In genomic region chr5:104385901-104386300, GRCh38 we compare ENCODE assay signal across 15 cellular contexts.
A peak's percentile ranks its signal among the peaks of the same experiment; 100 is the strongest.
DNase-seq lines count a peak whose midpoint lies in the region; ATAC-seq, FAIRE-seq and TF ChIP-seq lines count a peak whose summit lies in the region.
"Had no signal": no experiment of that assay in that cellular context is flagged by ENCODE, and none has a peak within 500 bp of the region (broad histone marks: within the 10 kb centered on the region; RNA-seq: fewer than 3 reads in every experiment).

No MANE protein-coding gene starts in this region.

- no peak for TF ChIP-seq CTCF in astrocyte (IDR thresholded peaks at IDR 0.05; ENCODE audit: insufficient read depth, low read depth, low read length)
- no peak for TF ChIP-seq CTCF in neural progenitor cell (IDR thresholded peaks at IDR 0.05)
- no peak for TF ChIP-seq CTCF in right lobe of liver (IDR thresholded peaks at IDR 0.05)

- H3K4me3 ChIP-seq in astrocyte (ENCODE audit: insufficient read depth, low read depth, low read length) (no peak overlapping the region), neural progenitor cell (no peak overlapping the region), right lobe of liver (no peak overlapping the region)
- H3K4me3 ChIP-seq: A549, GM23248 had no signal

- H3K36me3 ChIP-seq in astrocyte (ENCODE audit: insufficient read depth, low read length), result no peaks in the 10 kb centered on the region
- no peaks in the 10 kb centered on the region for H3K36me3 ChIP-seq in neural progenitor cell
- no peaks in the 10 kb centered on the region for H3K36me3 ChIP-seq in right lobe of liver

- H3F3A ChIP-seq in neural progenitor cell (ENCODE audit: low read depth), result no peaks in the 10 kb centered on the region

- H3K27me3 ChIP-seq in astrocyte (ENCODE audit: insufficient read depth, low read length), result no peaks in the 10 kb centered on the region
- no peaks in the 10 kb centered on the region for H3K27me3 ChIP-seq in neural progenitor cell
- H3K27me3 ChIP-seq in right lobe of liver, result no peaks in the 10 kb centered on the region

- H3K4me1 ChIP-seq in astrocyte (ENCODE audit: insufficient read depth, low read length) (no peaks in the 10 kb centered on the region), neural progenitor cell (no peaks in the 10 kb centered on the region), right lobe of liver (no peaks in the 10 kb centered on the region)
- H3K4me1 ChIP-seq: A549 had no signal

- no peaks in the 10 kb centered on the region for H3K79me2 ChIP-seq in astrocyte (ENCODE audit: insufficient read depth, low read length)
- H3K79me2 ChIP-seq in neural progenitor cell (ENCODE audit: low read depth), result no peaks in the 10 kb centered on the region

- H3K4me3 Mint-ChIP-seq in astrocyte (ENCODE audit: unreplicated experiment) (no peak overlapping the region), neural progenitor cell (no peak overlapping the region)

- no peaks in the 10 kb centered on the region for H3K9me3 ChIP-seq in astrocyte (ENCODE audit: insufficient read depth, low read depth, low read length)
- H3K9me3 ChIP-seq in neural progenitor cell (ENCODE audit: low read depth), result no peaks in the 10 kb centered on the region
- H3K9me3 ChIP-seq in right lobe of liver, result no peaks in the 10 kb centered on the region

- H3K4me2 ChIP-seq in astrocyte (ENCODE audit: low read length) (no peak overlapping the region), neural progenitor cell (no peak overlapping the region)
- H3K4me2 ChIP-seq: A549 had no signal

- intact Hi-C loops in right lobe of liver (cut with DNase I), result no loop called here

- H3K4me1 Mint-ChIP-seq in astrocyte (ENCODE audit: low read depth, unreplicated experiment) (peaks cover 11% of the 10 kb centered on the region), neural progenitor cell (no peaks in the 10 kb centered on the region)
- H3K4me1 Mint-ChIP-seq: CD4-positive, CD25-positive, alpha-beta regulatory T cell had no signal

- H4K20me1 ChIP-seq in astrocyte (ENCODE audit: insufficient read depth, low read length) (no peaks in the 10 kb centered on the region), neural progenitor cell (ENCODE audit: low read depth) (no peaks in the 10 kb centered on the region)

- FAIRE-seq in astrocyte (lab: Jason Lieb, UNC), result no peak
- FAIRE-seq in urothelium cell line (lab: Jason Lieb, UNC), result no peak
- FAIRE-seq: GM18507, H54 had no signal

- peak overlapping the region; percentile 14 for H2AFZ ChIP-seq in astrocyte (ENCODE audit: low read depth, low read length)
- peak overlapping the region; percentile 0 for H2AFZ ChIP-seq in neural progenitor cell (replicated peaks)
- H2AFZ ChIP-seq: GM23248 had no signal

- H3K27ac Mint-ChIP-seq in astrocyte (ENCODE audit: unreplicated experiment) (peak overlapping the region; percentile 68), neural progenitor cell (no peak overlapping the region)

- WGBS in right lobe of liver (ENCODE audit: insufficient coverage, low coverage, low lambda C conversion rate, missing lambda C conversion rate), result 25% methylated on average over 3 of the region's 3 CpGs

- no peak for ATAC-seq in right lobe of liver
- no peak for ATAC-seq in HG03439 (IDR thresholded peaks at IDR 0.05; ENCODE audit: unreplicated experiment)
- ATAC-seq: A549, HCT116 had no signal

- no peaks in the 10 kb centered on the region for H3K36me3 Mint-ChIP-seq in astrocyte (ENCODE audit: low read depth, unreplicated experiment)
- no peaks in the 10 kb centered on the region for H3K36me3 Mint-ChIP-seq in neural progenitor cell
- H3K36me3 Mint-ChIP-seq: CD4-positive, CD25-positive, alpha-beta regulatory T cell had no signal

- H3K9me3 Mint-ChIP-seq in astrocyte (ENCODE audit: unreplicated experiment), result no peaks in the 10 kb centered on the region
- H3K9me3 Mint-ChIP-seq in neural progenitor cell, result no peaks in the 10 kb centered on the region

- no peaks in the 10 kb centered on the region for H3K27me3 Mint-ChIP-seq in astrocyte (ENCODE audit: low read depth, unreplicated experiment)
- H3K27me3 Mint-ChIP-seq in neural progenitor cell (ENCODE audit: insufficient read depth, low read depth), result no peaks in the 10 kb centered on the region
- H3K27me3 Mint-ChIP-seq: CD4-positive, CD25-positive, alpha-beta regulatory T cell had no signal

- DNase-seq in astrocyte (ENCODE audit: low read depth), result peak; percentile 45
- peak; percentile 4 for DNase-seq in iris pigment epithelial cell (ENCODE audit: low read depth)
- no peak for DNase-seq in neural progenitor cell (ENCODE audit: low spot score)
- peak; percentile 6 for DNase-seq in urothelium cell line (ENCODE audit: low spot score)
- DNase-seq in right lobe of liver, result no peak
- DNase-seq in NCI-H187 treated with DMSO at 0.1 percent for 48 hours (lab: John Stamatoyannopoulos, UW), result no peak
- DNase-seq in NCI-H128 (lab: John Stamatoyannopoulos, UW; ENCODE audit: unreplicated experiment), result no peak
- DNase-seq: CD4-positive, CD25-positive, alpha-beta regulatory T cell; GM23248; IMR-90 had no signal

- H3K27ac ChIP-seq in astrocyte (ENCODE audit: low read depth, low read length) (no peak overlapping the region), neural progenitor cell (no peak overlapping the region), right lobe of liver (no peak overlapping the region)
- H3K27ac ChIP-seq: A549, GM23248 had no signal

- no peak overlapping the region for H3K9ac ChIP-seq in astrocyte (ENCODE audit: low read length)
- no peak overlapping the region for H3K9ac ChIP-seq in neural progenitor cell
- H3K9ac ChIP-seq: GM23248 had no signal

- no peak for TF ChIP-seq POLR2A in right lobe of liver (IDR thresholded peaks at IDR 0.05)

Comparison
In these comparisons a context has a peak if more than half of its experiments do, and no peak if none do; other contexts are left out.
1. DNase-seq: peak in astrocyte (single experiment), iris pigment epithelial cell (single experiment) and urothelium cell line (single experiment); none in neural progenitor cell (single experiment), right lobe of liver (0 of 3), NCI-H187 treated with DMSO at 0.1 percent for 48 hours (single experiment) and NCI-H128 (single experiment).